Comparison of ENCODE assay signal across 27 cellular contexts in the genomic region with DNA sequence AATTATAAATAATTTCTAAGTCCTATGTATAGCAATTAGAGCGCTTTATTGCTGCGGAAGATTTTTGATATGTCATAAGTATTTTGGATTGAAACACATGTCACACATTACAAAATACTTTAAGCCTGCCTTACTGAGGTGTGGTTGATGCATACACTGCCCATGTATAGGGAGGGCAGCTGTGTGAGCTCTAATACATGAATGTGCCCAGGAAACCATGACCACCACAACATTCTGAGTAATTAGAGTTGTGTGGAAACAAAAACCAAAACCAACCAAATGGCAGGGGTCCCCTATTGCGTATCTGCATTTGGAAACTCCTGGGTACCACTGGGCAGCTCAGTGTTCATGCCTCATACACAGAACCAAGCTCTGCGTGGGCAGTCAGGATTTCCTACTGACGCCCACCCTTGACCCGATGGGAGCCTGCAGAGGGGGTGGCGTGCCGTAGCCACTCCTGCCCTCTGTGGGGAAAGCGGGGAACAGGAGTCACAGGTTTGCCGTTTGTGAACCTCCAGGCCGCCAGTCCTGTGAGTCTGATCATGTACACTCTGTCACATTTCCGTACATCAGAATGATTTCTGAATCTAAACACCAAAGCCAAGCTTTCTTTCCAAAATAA. TPM values are rescaled to one million over a fixed set of nuclear protein-coding genes. Genes with fewer than 3 reads are reported as not detected.
"Had no signal": no experiment of that assay in that cellular context is flagged by ENCODE, and none has a peak within 500 bp of the region (broad histone marks: within the 10 kb centered on the region; RNA-seq: fewer than 3 reads in every experiment).

No MANE protein-coding gene starts in this region.

- H3K36me3 Mint-ChIP-seq: mesothelial cell of epicardium; naive B cell; natural killer cell treated with Interleukin-12 subunit alpha and Interleukin-12 subunit beta and Interleukin-15 and Interleukin-18, amount 100 ng/mL, for 72 hours had no signal

- H3K4me3 Mint-ChIP-seq: effector memory CD8-positive, alpha-beta T cell; mesothelial cell of epicardium; naive B cell; natural killer cell treated with Interleukin-12 subunit alpha and Interleukin-12 subunit beta and Interleukin-15 and Interleukin-18, amount 100 ng/mL, for 72 hours; neural crest cell; stimulated activated naive CD8-positive, alpha-beta T cell treated with anti-CD3 and anti-CD28 coated beads, Interleukin-15, amount 100 ng/mL, for 72 hours had no signal

- H3K4me2 ChIP-seq: hepatocyte, smooth muscle cell had no signal

- H3K27me3 ChIP-seq: foreskin keratinocyte, heart left ventricle, hepatocyte, left lung, right lobe of liver, transverse colon, upper lobe of right lung, uterus had no signal

- H3K79me2 ChIP-seq: hepatocyte, parathyroid adenoma had no signal

- DNase-seq: effector memory CD8-positive, alpha-beta T cell; foreskin keratinocyte; heart left ventricle; kidney; left lung; mesenchymal stem cell; mucosa of descending colon; naive B cell; right lobe of liver; stimulated activated CD4-positive, alpha-beta T cell treated with anti-CD3 and anti-CD28 coated beads, Interleukin-12 subunit alpha, Interleukin-12 subunit beta, amount 100 ng/mL, for 4 hours; stimulated activated CD4-positive, alpha-beta T cell treated with anti-CD3 and anti-CD28 coated beads, Interleukin-1b, Interleukin-23, amount 100 ng/mL, for 48 hours; stimulated activated CD4-positive, alpha-beta T cell treated with anti-CD3 and anti-CD28 coated beads, Interleukin-4, amount 100 ng/mL, for 1 hour; stimulated activated CD8-positive, alpha-beta memory T cell treated with anti-CD3 and anti-CD28 coated beads, Interleukin-4, amount 100 ng/mL, for 48 hours; stimulated activated naive CD4-positive, alpha-beta T cell; stimulated activated naive CD8-positive, alpha-beta T cell treated with anti-CD3 and anti-CD28 coated beads, Interleukin-15, amount 100 ng/mL, for 72 hours; transverse colon; upper lobe of right lung; uterus had no signal

- H2AFZ ChIP-seq: hepatocyte, parathyroid adenoma had no signal

- H3K4me1 ChIP-seq: foreskin keratinocyte, left lung, parathyroid adenoma, right lobe of liver, suprapubic skin, transverse colon, upper lobe of right lung, uterus had no signal

- H3K9ac ChIP-seq: parathyroid adenoma had no signal

- H3K4me1 Mint-ChIP-seq: naive B cell; neural crest cell; stimulated activated naive CD8-positive, alpha-beta T cell treated with anti-CD3 and anti-CD28 coated beads, Interleukin-15, amount 100 ng/mL, for 72 hours had no signal

- H3K4me3 ChIP-seq: coronary artery, gastroesophageal sphincter, heart left ventricle, hepatocyte, left lung, mucosa of descending colon, right lobe of liver, smooth muscle cell, suprapubic skin, transverse colon, upper lobe of right lung, uterus had no signal

- H3K27ac Mint-ChIP-seq: effector memory CD8-positive, alpha-beta T cell; mesothelial cell of epicardium; naive B cell; natural killer cell treated with Interleukin-12 subunit alpha and Interleukin-12 subunit beta and Interleukin-15 and Interleukin-18, amount 100 ng/mL, for 72 hours; stimulated activated naive CD8-positive, alpha-beta T cell treated with anti-CD3 and anti-CD28 coated beads, Interleukin-15, amount 100 ng/mL, for 72 hours had no signal

- H3K36me3 ChIP-seq: gastroesophageal sphincter, heart left ventricle, left lung, right lobe of liver, suprapubic skin, transverse colon, upper lobe of right lung, uterus had no signal

- H3K9me3 ChIP-seq: gastroesophageal sphincter, heart left ventricle, left lung, mucosa of descending colon, right lobe of liver, suprapubic skin, transverse colon, upper lobe of right lung, uterus had no signal

- H3K9me3 Mint-ChIP-seq: neural crest cell had no signal

- H3K27ac ChIP-seq: coronary artery, foreskin keratinocyte, gastroesophageal sphincter, heart left ventricle, hepatocyte, left lung, parathyroid adenoma, right lobe of liver, suprapubic skin, transverse colon, upper lobe of right lung, uterus had no signal

RNA-seq across cellular contexts. Expression of a gene that starts 50.9 kb away (rescaled TPM):
- total RNA-seq: foreskin keratinocyte; natural killer cell treated with Interleukin-12 subunit alpha and Interleukin-12 subunit beta and Interleukin-15 and Interleukin-18, amount 100 ng/mL, for 72 hours had no signal
- polyA plus RNA-seq: foreskin keratinocyte had no signal
